Comparison of ENCODE assay signal across 15 cellular contexts in genomic region chr22:49671331-49672012, GRCh38.
DNase-seq lines count a peak whose midpoint lies in the region; ATAC-seq and TF ChIP-seq lines count a peak whose summit lies in the region.
"Had no signal": no experiment of that assay in that cellular context is flagged by ENCODE, and none has a peak within 500 bp of the region (broad histone marks: within the 10 kb centered on the region; RNA-seq: fewer than 3 reads in every experiment).

No MANE protein-coding gene starts in this region.

- ATAC-seq in heart right ventricle (no peak), left cardiac atrium (no peak), GM18870 (IDR thresholded peaks at IDR 0.05; ENCODE audit: unreplicated experiment) (no peak)
- ATAC-seq in activated T-helper 17 cell treated with anti-CD3 and anti-CD28 coated beads, Interleukin-2, amount 50 U/mL, for 72 hours (replicated peaks): peak; percentile 68
- ATAC-seq: SK-N-SH treated with all-trans-retinoic acid at 6 μM for 48 hours had no signal

- H3K27me3 Mint-ChIP-seq in activated T-helper 17 cell treated with anti-CD3 and anti-CD28 coated beads, Interleukin-2, amount 50 U/mL, for 72 hours: peaks cover 18% of the 10 kb centered on the region
- H3K27me3 Mint-ChIP-seq in mesothelial cell of epicardium (ENCODE audit: low read depth): peaks cover 81% of the 10 kb centered on the region

- peaks cover 8% of the 10 kb centered on the region for H3K4me1 Mint-ChIP-seq in activated T-helper 17 cell treated with anti-CD3 and anti-CD28 coated beads, Interleukin-2, amount 50 U/mL, for 72 hours
- H3K4me1 Mint-ChIP-seq in mesothelial cell of epicardium: peaks cover 8% of the 10 kb centered on the region

- DNase-seq in heart right ventricle: no peak
- DNase-seq in left cardiac atrium: no peak
- DNase-seq in mesothelial cell of epicardium (ENCODE audit: low spot score in 2 of 2, unreplicated experiment in 2 of 2): no peak
- DNase-seq in ureter (ENCODE audit: low spot score): peak; percentile 26
- DNase-seq in kidney tubule cell (ENCODE audit: low spot score): no peak
- DNase-seq in esophagus squamous epithelium (lab: John Stamatoyannopoulos, UW): no peak
- DNase-seq: central memory CD4-positive, alpha-beta T cell; COR-L47; kidney glomerular epithelial cell; NCI-H1048; stimulated activated CD4-positive, alpha-beta T cell treated with anti-CD3 and anti-CD28 coated beads, Interleukin-4, amount 100 ng/mL, for 4 hours had no signal

- H3K4me3 Mint-ChIP-seq in activated T-helper 17 cell treated with anti-CD3 and anti-CD28 coated beads, Interleukin-2, amount 50 U/mL, for 72 hours: peak overlapping the region; percentile 71
- peak overlapping the region; percentile 40 for H3K4me3 Mint-ChIP-seq in mesothelial cell of epicardium

- H3K27me3 ChIP-seq in heart right ventricle (peaks cover 12 to 62% (median 48%) of the 10 kb centered on the region in 7 donors), esophagus squamous epithelium (peaks cover 6 to 69% (median 11%) of the 10 kb centered on the region in 4 donors)

- WGBS in heart right ventricle, 2 donors: 20 to 23% methylated on average over 28 of the region's 28 CpGs
- WGBS in esophagus squamous epithelium, 2 donors: 9 to 14% methylated on average over 17 to 25 of the region's 28 CpGs

- H3K36me3 Mint-ChIP-seq in activated T-helper 17 cell treated with anti-CD3 and anti-CD28 coated beads, Interleukin-2, amount 50 U/mL, for 72 hours (ENCODE audit: low read depth): no peaks in the 10 kb centered on the region
- H3K36me3 Mint-ChIP-seq in mesothelial cell of epicardium: no peaks in the 10 kb centered on the region

- H3K27ac ChIP-seq in heart right ventricle: peak overlapping the region in 1 of 10 donors; percentile 77
- no peak overlapping the region for H3K27ac ChIP-seq in esophagus squamous epithelium
- H3K27ac ChIP-seq: HL-60 had no signal

- intact Hi-C loops in heart right ventricle (cut with DNase I): no loop called here
- intact Hi-C loops in left cardiac atrium (cut with DNase I): no loop called here
- intact Hi-C loops in esophagus squamous epithelium (cut with DNase I): no loop called here

- no peaks in the 10 kb centered on the region for H3K9me3 Mint-ChIP-seq in activated T-helper 17 cell treated with anti-CD3 and anti-CD28 coated beads, Interleukin-2, amount 50 U/mL, for 72 hours
- no peaks in the 10 kb centered on the region for H3K9me3 Mint-ChIP-seq in mesothelial cell of epicardium

- TF ChIP-seq CTCF in heart right ventricle (IDR thresholded peaks at IDR 0.05): no peak
- TF ChIP-seq CTCF in mesothelial cell of epicardium (IDR thresholded peaks at IDR 0.05; ENCODE audit: unreplicated experiment): no peak
- TF ChIP-seq CTCF in esophagus squamous epithelium (IDR thresholded peaks at IDR 0.05): no peak

- H3K9me3 ChIP-seq in heart right ventricle (peaks cover 0 to 7% (median 0%) of the 10 kb centered on the region in 11 donors), esophagus squamous epithelium (no peaks in the 10 kb centered on the region)

- H3K4me3 ChIP-seq in heart right ventricle (peak overlapping the region in 7 of 10 donors; percentile 21 to 61 (median 47)), esophagus squamous epithelium (peak overlapping the region in 2 of 4 donors; percentile 39 to 63)

- no peak overlapping the region for H3K27ac Mint-ChIP-seq in activated T-helper 17 cell treated with anti-CD3 and anti-CD28 coated beads, Interleukin-2, amount 50 U/mL, for 72 hours
- H3K27ac Mint-ChIP-seq in mesothelial cell of epicardium: no peak overlapping the region

- H3K4me1 ChIP-seq in heart right ventricle (peaks cover 2 to 17% (median 10%) of the 10 kb centered on the region in 9 donors), esophagus squamous epithelium (peaks cover 0 to 15% (median 4%) of the 10 kb centered on the region in 3 donors)

- no peak for TF ChIP-seq POLR2A in esophagus squamous epithelium (IDR thresholded peaks at IDR 0.05)

- H3K36me3 ChIP-seq in heart right ventricle: no peaks in the 10 kb centered on the region
- H3K36me3 ChIP-seq in esophagus squamous epithelium: no peaks in the 10 kb centered on the region
